Comparison of ENCODE assay signal across 1 cellular context in the genomic region with DNA sequence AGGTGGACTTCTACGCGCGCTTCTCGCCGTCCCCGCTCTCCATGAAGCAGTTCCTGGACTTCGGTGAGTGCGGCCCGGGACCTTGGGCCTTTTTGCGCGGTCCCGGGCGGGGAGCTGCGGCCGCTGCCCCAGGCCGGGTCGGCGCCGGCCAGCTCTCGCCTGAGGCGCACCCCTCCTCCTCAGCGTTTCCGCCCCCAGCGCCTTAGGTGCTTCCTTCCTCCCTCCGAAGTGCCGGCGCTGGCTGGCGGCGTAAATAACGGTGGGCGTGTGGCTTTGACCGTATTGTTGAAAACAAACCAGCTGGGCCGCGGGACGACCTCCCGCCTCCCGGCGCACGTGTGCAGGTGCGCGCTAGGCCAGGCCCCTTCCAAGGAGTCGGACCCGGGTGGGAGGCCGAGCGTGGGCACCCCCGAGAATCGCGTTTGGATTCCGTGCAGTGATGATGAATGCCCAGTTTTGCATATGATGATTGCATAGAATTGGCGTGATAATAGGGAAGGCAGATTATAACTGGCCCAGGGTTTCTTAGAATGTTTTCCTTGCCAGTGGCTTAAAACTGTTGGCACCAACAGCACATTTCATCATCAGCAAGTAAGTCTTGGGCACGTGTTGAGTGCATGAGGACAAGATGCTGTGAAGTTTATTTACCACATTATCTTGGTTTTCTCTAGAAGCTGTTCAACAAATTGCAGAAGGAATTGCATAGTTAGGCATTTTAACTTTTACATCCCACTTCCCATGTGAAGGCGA.
A peak's percentile ranks its signal among the peaks of the same experiment; 100 is the strongest.
TF ChIP-seq lines count a peak whose summit lies in the region.

No MANE protein-coding gene starts in this region.

TF ChIP-seq in neural cell, 6 proteins besides CTCF, POLR2A, EP300 and RAD21:
- TF ChIP-seq MXI1 (conservative IDR thresholded peaks at IDR 0.05; ENCODE audit: poor library complexity, severe bottlenecking) = peak; percentile 85
- TF ChIP-seq TAF1 (IDR thresholded peaks at IDR 0.05; ENCODE audit: low read depth) = no peak
- peak; percentile 23 for TF ChIP-seq POLR2AphosphoS5 (IDR thresholded peaks at IDR 0.05)
